ENCODE assay signal across 1 cellular context in genomic region chr7:80841566-80842478, GRCh38.
TF ChIP-seq lines count a peak whose summit lies in the region.

No MANE protein-coding gene starts in this region.

TF ChIP-seq in HEK293T, 16 proteins besides CTCF, POLR2A, EP300 and RAD21:
- TF ChIP-seq BHLHE40 (IDR thresholded peaks at IDR 0.05; ENCODE audit: borderline replicate concordance), result no peak
- TF ChIP-seq CTBP1 (IDR thresholded peaks at IDR 0.05; ENCODE audit: borderline replicate concordance), result no peak
- TF ChIP-seq ZNF384 (IDR thresholded peaks at IDR 0.05), result no peak
- no peak for TF ChIP-seq FOXK2 (IDR thresholded peaks at IDR 0.05)
- no peak for TF ChIP-seq TARDBP (IDR thresholded peaks at IDR 0.05)
- TF ChIP-seq HDGF (IDR thresholded peaks at IDR 0.05; ENCODE audit: borderline replicate concordance), result no peak
- TF ChIP-seq FOXA1 (IDR thresholded peaks at IDR 0.05), result no peak
- TF ChIP-seq ARNT (IDR thresholded peaks at IDR 0.05), result no peak
- TF ChIP-seq NFRKB (IDR thresholded peaks at IDR 0.05), result no peak
